In the genomic region with DNA sequence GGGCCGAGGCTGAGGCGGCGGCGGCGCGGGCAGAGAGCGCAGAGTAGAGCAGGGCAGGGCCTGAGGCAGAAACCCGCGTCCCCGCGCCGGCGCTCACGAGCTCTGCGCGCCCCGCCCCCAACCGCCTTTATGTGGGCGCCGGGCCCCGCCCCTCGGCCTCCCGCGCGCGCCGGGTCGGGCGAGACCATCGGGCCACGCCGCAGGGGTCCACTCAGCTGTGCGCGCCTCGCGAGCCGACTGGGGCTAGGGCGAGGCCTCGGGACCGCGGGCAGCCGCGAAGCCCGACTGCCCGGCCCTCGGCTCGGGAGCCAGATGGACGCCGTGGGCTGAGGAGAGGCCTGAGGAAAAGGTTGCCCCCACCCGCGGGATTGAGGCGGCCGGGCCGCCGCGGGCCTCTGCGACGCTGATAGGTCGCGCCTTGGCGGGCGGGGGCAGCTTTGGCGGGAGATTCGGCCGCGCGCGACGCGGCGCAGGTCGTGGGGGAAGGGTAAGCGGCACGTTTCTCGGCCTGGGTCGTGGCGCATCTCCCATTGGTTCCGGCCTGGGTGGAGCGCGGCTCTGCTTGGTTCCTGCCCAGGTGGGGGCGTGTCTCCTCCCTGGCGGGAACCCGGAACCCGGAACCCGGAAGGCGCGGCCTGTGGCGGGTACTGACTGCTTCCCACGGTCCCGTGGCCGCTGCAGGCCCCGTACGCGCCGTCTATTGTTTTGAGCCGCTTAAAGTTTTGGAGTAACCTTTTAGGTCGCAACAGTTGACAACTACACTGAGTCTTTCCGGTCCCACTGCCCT, we compare ENCODE assay signal across 1 cellular context.
A peak's percentile ranks its signal among the peaks of the same experiment; 100 is the strongest.
TF ChIP-seq lines count a peak whose summit lies in the region.

A gene (minus strand): TSS at position 104 of the 787 bp plus-strand sequence. CDS start 131 bp downstream, outside the sequence.

TF ChIP-seq in K562, 482 proteins besides CTCF, POLR2A, EP300 and RAD21 (continued from another document and continues in another):
- TF ChIP-seq FOXK1 (CRISPR knock-in tag; IDR thresholded peaks at IDR 0.05; ENCODE audit: borderline replicate concordance) (peak; percentile 98), YY1 (IDR thresholded peaks at IDR 0.05; ENCODE audit: borderline replicate concordance in 1 of 3, control insufficient read depth in 1 of 3, extremely low read depth in 1 of 3, insufficient read depth in 3 of 3, insufficient read length in 1 of 3, insufficient replicate concordance in 2 of 3, low read depth in 1 of 3, low read length in 2 of 3) (peak in 2 of 3 experiments; percentile 16 to 25), CCAR2 (IDR thresholded peaks at IDR 0.05; ENCODE audit: low read depth, low read length) (no peak), HNRNPUL1 (IDR thresholded peaks at IDR 0.05; ENCODE audit: low read length) (no peak), MCM7 (IDR thresholded peaks at IDR 0.05) (no peak), SLC30A9 (CRISPR knock-in tag; IDR thresholded peaks at IDR 0.05) (no peak), ZNF184 (CRISPR knock-in tag; IDR thresholded peaks at IDR 0.05) (no peak), HNRNPK (IDR thresholded peaks at IDR 0.05; ENCODE audit: low read depth, low read length, poor library complexity, severe bottlenecking) (no peak), TRIM28 (IDR thresholded peaks at IDR 0.05) (no peak; the same call in 1 of the 2 replicates), HMGN3 (IDR thresholded peaks at IDR 0.05; ENCODE audit: borderline replicate concordance, extremely low read depth, insufficient read length, low read depth, low read length) (peak; percentile 90), NFATC3 (IDR thresholded peaks at IDR 0.05) (no peak), ASH1L (IDR thresholded peaks at IDR 0.05; ENCODE audit: borderline replicate concordance, low read depth, partially characterized antibody) (peak; percentile 83), ETS2 (tag; IDR thresholded peaks at IDR 0.05; ENCODE audit: borderline replicate concordance, poor library complexity, severe bottlenecking) (peak; percentile 20), ZNF695 (CRISPR knock-in tag; IDR thresholded peaks at IDR 0.05) (no peak), TCF3 (CRISPR knock-in tag; IDR thresholded peaks at IDR 0.05) (peak; percentile 17; the same call in 1 of the 2 replicates), MYBL2 (IDR thresholded peaks at IDR 0.05; ENCODE audit: low read depth) (no peak; the same call in 1 of the 2 replicates), MYBL2 (CRISPR knock-in tag; IDR thresholded peaks at IDR 0.05; ENCODE audit: borderline replicate concordance) (no peak), HMG20A (CRISPR knock-in tag; conservative IDR thresholded peaks at IDR 0.05) (no peak), HDAC1 (IDR thresholded peaks at IDR 0.05) (peak in 1 of 2 experiments; percentile 96; a peak in 2 of 4 replicates), LEF1 (IDR thresholded peaks at IDR 0.05) (peak; percentile 68), IRF2 (CRISPR knock-in tag; IDR thresholded peaks at IDR 0.05) (no peak), BRD4 (IDR thresholded peaks at IDR 0.05) (no peak; the same call in 1 of the 2 replicates), JUN (IDR thresholded peaks at IDR 0.05; ENCODE audit: borderline replicate concordance, low read depth, low read length) (peak; percentile 45; the same call in 1 of the 2 replicates), JUN (CRISPR knock-in tag; IDR thresholded peaks at IDR 0.05; ENCODE audit: borderline replicate concordance) (peak; percentile 65; the same call in 1 of the 2 replicates), TCFL5 (CRISPR knock-in tag; conservative IDR thresholded peaks at IDR 0.05) (no peak), ZSCAN32 (CRISPR knock-in tag; IDR thresholded peaks at IDR 0.05) (no peak), ZNF77 (CRISPR knock-in tag; IDR thresholded peaks at IDR 0.05) (no peak), FOSL1 (tag; conservative IDR thresholded peaks at IDR 0.05) (peak; percentile 51), HNRNPLL (IDR thresholded peaks at IDR 0.05; ENCODE audit: low read depth, low read length, poor library complexity, severe bottlenecking) (no peak), SNRNP70 (optimal IDR thresholded peaks at IDR 0.05; ENCODE audit: low read depth, low read length) (no peak), EWSR1 (IDR thresholded peaks at IDR 0.05; ENCODE audit: borderline replicate concordance, low read depth, partially characterized antibody) (no peak), OTX1 (CRISPR knock-in tag; IDR thresholded peaks at IDR 0.05) (no peak), NFYB (IDR thresholded peaks at IDR 0.05; ENCODE audit: extremely low read depth, insufficient read length) (peak; percentile 72), KLF6 (CRISPR knock-in tag; IDR thresholded peaks at IDR 0.05; ENCODE audit: borderline replicate concordance) (no peak), LCOR (CRISPR knock-in tag; IDR thresholded peaks at IDR 0.05) (peak; percentile 95), ZNF583 (CRISPR knock-in tag; IDR thresholded peaks at IDR 0.05) (no peak), TGIF2 (CRISPR knock-in tag; IDR thresholded peaks at IDR 0.05) (peak; percentile 95), STAT5A (IDR thresholded peaks at IDR 0.05; ENCODE audit: borderline replicate concordance, low read length) (no peak), ZNF239 (CRISPR knock-in tag; IDR thresholded peaks at IDR 0.05) (no peak), ZNF175 (CRISPR knock-in tag; IDR thresholded peaks at IDR 0.05; ENCODE audit: low read depth) (no peak), LARP7 (IDR thresholded peaks at IDR 0.05) (no peak), NBN (IDR thresholded peaks at IDR 0.05; ENCODE audit: low read depth) (peak; percentile 64; the same call in 1 of the 2 replicates), SRSF9 (IDR thresholded peaks at IDR 0.05; ENCODE audit: borderline replicate concordance, low read depth, low read length) (no peak)
- TF ChIP-seq, protein P1, sequence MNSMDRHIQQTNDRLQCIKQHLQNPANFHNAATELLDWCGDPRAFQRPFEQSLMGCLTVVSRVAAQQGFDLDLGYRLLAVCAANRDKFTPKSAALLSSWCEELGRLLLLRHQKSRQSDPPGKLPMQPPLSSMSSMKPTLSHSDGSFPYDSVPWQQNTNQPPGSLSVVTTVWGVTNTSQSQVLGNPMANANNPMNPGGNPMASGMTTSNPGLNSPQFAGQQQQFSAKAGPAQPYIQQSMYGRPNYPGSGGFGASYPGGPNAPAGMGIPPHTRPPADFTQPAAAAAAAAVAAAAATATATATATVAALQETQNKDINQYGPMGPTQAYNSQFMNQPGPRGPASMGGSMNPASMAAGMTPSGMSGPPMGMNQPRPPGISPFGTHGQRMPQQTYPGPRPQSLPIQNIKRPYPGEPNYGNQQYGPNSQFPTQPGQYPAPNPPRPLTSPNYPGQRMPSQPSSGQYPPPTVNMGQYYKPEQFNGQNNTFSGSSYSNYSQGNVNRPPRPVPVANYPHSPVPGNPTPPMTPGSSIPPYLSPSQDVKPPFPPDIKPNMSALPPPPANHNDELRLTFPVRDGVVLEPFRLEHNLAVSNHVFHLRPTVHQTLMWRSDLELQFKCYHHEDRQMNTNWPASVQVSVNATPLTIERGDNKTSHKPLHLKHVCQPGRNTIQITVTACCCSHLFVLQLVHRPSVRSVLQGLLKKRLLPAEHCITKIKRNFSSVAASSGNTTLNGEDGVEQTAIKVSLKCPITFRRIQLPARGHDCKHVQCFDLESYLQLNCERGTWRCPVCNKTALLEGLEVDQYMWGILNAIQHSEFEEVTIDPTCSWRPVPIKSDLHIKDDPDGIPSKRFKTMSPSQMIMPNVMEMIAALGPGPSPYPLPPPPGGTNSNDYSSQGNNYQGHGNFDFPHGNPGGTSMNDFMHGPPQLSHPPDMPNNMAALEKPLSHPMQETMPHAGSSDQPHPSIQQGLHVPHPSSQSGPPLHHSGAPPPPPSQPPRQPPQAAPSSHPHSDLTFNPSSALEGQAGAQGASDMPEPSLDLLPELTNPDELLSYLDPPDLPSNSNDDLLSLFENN (IDR thresholded peaks at IDR 0.05; ENCODE audit: low read depth in 2 of 2, low read length in 2 of 2): peak in 1 of 2 experiments; percentile 38; a peak in 1 of 4 replicates
- TF ChIP-seq, protein P2, sequence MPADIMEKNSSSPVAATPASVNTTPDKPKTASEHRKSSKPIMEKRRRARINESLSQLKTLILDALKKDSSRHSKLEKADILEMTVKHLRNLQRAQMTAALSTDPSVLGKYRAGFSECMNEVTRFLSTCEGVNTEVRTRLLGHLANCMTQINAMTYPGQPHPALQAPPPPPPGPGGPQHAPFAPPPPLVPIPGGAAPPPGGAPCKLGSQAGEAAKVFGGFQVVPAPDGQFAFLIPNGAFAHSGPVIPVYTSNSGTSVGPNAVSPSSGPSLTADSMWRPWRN (IDR thresholded peaks at IDR 0.05; ENCODE audit: low read depth): peak; percentile 90
- TF ChIP-seq, protein P3, sequence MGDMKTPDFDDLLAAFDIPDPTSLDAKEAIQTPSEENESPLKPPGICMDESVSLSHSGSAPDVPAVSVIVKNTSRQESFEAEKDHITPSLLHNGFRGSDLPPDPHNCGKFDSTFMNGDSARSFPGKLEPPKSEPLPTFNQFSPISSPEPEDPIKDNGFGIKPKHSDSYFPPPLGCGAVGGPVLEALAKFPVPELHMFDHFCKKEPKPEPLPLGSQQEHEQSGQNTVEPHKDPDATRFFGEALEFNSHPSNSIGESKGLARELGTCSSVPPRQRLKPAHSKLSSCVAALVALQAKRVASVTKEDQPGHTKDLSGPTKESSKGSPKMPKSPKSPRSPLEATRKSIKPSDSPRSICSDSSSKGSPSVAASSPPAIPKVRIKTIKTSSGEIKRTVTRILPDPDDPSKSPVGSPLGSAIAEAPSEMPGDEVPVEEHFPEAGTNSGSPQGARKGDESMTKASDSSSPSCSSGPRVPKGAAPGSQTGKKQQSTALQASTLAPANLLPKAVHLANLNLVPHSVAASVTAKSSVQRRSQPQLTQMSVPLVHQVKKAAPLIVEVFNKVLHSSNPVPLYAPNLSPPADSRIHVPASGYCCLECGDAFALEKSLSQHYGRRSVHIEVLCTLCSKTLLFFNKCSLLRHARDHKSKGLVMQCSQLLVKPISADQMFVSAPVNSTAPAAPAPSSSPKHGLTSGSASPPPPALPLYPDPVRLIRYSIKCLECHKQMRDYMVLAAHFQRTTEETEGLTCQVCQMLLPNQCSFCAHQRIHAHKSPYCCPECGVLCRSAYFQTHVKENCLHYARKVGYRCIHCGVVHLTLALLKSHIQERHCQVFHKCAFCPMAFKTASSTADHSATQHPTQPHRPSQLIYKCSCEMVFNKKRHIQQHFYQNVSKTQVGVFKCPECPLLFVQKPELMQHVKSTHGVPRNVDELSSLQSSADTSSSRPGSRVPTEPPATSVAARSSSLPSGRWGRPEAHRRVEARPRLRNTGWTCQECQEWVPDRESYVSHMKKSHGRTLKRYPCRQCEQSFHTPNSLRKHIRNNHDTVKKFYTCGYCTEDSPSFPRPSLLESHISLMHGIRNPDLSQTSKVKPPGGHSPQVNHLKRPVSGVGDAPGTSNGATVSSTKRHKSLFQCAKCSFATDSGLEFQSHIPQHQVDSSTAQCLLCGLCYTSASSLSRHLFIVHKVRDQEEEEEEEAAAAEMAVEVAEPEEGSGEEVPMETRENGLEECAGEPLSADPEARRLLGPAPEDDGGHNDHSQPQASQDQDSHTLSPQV (IDR thresholded peaks at IDR 0.05): peak; percentile 74
- TF ChIP-seq, protein P4, sequence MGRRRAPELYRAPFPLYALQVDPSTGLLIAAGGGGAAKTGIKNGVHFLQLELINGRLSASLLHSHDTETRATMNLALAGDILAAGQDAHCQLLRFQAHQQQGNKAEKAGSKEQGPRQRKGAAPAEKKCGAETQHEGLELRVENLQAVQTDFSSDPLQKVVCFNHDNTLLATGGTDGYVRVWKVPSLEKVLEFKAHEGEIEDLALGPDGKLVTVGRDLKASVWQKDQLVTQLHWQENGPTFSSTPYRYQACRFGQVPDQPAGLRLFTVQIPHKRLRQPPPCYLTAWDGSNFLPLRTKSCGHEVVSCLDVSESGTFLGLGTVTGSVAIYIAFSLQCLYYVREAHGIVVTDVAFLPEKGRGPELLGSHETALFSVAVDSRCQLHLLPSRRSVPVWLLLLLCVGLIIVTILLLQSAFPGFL (CRISPR knock-in tag; IDR thresholded peaks at IDR 0.05): 0 out of 2 replicates have a peak, but pooled peaks have one; percentile 86
- TF ChIP-seq, protein P5, sequence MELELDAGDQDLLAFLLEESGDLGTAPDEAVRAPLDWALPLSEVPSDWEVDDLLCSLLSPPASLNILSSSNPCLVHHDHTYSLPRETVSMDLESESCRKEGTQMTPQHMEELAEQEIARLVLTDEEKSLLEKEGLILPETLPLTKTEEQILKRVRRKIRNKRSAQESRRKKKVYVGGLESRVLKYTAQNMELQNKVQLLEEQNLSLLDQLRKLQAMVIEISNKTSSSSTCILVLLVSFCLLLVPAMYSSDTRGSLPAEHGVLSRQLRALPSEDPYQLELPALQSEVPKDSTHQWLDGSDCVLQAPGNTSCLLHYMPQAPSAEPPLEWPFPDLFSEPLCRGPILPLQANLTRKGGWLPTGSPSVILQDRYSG (tag; conservative IDR thresholded peaks at IDR 0.05; ENCODE audit: low read depth): no peak
- TF ChIP-seq, protein P6, sequence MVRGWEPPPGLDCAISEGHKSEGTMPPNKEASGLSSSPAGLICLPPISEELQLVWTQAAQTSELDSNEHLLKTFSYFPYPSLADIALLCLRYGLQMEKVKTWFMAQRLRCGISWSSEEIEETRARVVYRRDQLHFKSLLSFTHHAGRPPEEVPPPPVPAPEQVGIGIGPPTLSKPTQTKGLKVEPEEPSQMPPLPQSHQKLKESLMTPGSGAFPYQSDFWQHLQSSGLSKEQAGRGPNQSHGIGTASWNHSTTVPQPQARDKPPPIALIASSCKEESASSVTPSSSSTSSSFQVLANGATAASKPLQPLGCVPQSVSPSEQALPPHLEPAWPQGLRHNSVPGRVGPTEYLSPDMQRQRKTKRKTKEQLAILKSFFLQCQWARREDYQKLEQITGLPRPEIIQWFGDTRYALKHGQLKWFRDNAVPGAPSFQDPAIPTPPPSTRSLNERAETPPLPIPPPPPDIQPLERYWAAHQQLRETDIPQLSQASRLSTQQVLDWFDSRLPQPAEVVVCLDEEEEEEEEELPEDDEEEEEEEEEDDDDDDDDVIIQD (CRISPR knock-in tag; IDR thresholded peaks at IDR 0.05): no peak
- TF ChIP-seq, protein P7, sequence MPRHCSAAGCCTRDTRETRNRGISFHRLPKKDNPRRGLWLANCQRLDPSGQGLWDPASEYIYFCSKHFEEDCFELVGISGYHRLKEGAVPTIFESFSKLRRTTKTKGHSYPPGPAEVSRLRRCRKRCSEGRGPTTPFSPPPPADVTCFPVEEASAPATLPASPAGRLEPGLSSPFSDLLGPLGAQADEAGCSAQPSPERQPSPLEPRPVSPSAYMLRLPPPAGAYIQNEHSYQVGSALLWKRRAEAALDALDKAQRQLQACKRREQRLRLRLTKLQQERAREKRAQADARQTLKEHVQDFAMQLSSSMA (CRISPR knock-in tag; IDR thresholded peaks at IDR 0.05): no peak
- TF ChIP-seq, protein P8, sequence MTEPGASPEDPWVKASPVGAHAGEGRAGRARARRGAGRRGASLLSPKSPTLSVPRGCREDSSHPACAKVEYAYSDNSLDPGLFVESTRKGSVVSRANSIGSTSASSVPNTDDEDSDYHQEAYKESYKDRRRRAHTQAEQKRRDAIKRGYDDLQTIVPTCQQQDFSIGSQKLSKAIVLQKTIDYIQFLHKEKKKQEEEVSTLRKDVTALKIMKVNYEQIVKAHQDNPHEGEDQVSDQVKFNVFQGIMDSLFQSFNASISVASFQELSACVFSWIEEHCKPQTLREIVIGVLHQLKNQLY (CRISPR knock-in tag; conservative IDR thresholded peaks at IDR 0.05): peak in 1 of 2 experiments; percentile 88; a peak in 2 of 4 replicates
